Comparison of ENCODE assay signal across 19 cellular contexts in the genomic region with DNA sequence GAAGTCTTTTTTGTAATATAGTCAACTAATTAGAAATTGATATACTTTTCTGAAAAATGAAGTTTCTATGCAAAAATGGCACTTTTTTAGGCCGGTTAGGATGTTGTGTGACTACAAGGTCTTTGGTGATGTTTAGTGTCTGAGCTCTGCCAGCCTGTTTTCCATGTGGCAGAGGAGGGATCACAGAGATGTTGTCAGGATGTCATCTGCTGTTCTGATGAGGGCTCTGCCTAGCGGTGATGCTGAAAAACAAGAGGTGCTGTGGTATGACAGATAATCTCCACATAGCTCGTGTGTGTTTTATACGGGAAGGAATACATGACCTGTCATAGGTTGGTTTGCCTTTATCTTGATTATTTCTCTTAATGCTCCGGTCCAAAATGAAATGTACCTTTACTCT.
"Had no signal": no experiment of that assay in that cellular context is flagged by ENCODE, and none has a peak within 500 bp of the region (broad histone marks: within the 10 kb centered on the region; RNA-seq: fewer than 3 reads in every experiment).

No MANE protein-coding gene starts in this region.

- H3K4me1 ChIP-seq: body of pancreas, colonic mucosa, pancreas had no signal

- H3K36me3 ChIP-seq: colonic mucosa had no signal

- H3K4me3 Mint-ChIP-seq: activated B cell treated with CpG ODN at 0.5 μM for 24 hours; activated CD8-positive, alpha-beta T cell treated with anti-CD3 and anti-CD28 coated beads for 36 hours; activated naive CD8-positive, alpha-beta T cell treated with anti-CD3 and anti-CD28 coated beads for 36 hours; activated T-cell treated with anti-CD3 and anti-CD28 coated beads, Interleukin-2, amount 50 U/mL, for 72 hours; stimulated activated naive CD8-positive, alpha-beta T cell treated with anti-CD3 and anti-CD28 coated beads, Interleukin-15, amount 100 ng/mL, for 72 hours; type B pancreatic cell had no signal

- H3K27ac Mint-ChIP-seq: activated B cell treated with CpG ODN at 0.5 μM for 24 hours; activated CD8-positive, alpha-beta T cell treated with anti-CD3 and anti-CD28 coated beads for 36 hours; activated naive CD8-positive, alpha-beta T cell treated with anti-CD3 and anti-CD28 coated beads for 36 hours; type B pancreatic cell had no signal

- H3K27me3 Mint-ChIP-seq: activated B cell treated with CpG ODN at 0.5 μM for 24 hours; activated CD8-positive, alpha-beta T cell treated with anti-CD3 and anti-CD28 coated beads for 36 hours; activated naive CD8-positive, alpha-beta T cell treated with anti-CD3 and anti-CD28 coated beads for 36 hours; naive B cell; stimulated activated naive CD8-positive, alpha-beta T cell treated with anti-CD3 and anti-CD28 coated beads, Interleukin-15, amount 100 ng/mL, for 72 hours; type B pancreatic cell had no signal

- FAIRE-seq: endometrium, pancreas, TTC549 had no signal

- H3K9me3 ChIP-seq: body of pancreas, colonic mucosa, pancreas, sigmoid colon, spleen had no signal

- ATAC-seq: activated CD8-positive, alpha-beta T cell treated with anti-CD3 and anti-CD28 coated beads for 36 hours; activated T-cell treated with anti-CD3 and anti-CD28 coated beads, Interleukin-2, amount 50 U/mL, for 72 hours; body of pancreas; stimulated activated naive CD8-positive, alpha-beta T cell treated with anti-CD3 and anti-CD28 coated beads, Interleukin-15, amount 100 ng/mL, for 72 hours had no signal

- H3K9me3 Mint-ChIP-seq: activated B cell treated with CpG ODN at 0.5 μM for 24 hours; activated CD8-positive, alpha-beta T cell treated with anti-CD3 and anti-CD28 coated beads for 36 hours; activated naive CD8-positive, alpha-beta T cell treated with anti-CD3 and anti-CD28 coated beads for 36 hours; activated T-cell treated with anti-CD3 and anti-CD28 coated beads, Interleukin-2, amount 50 U/mL, for 72 hours; naive B cell; stimulated activated naive CD8-positive, alpha-beta T cell treated with anti-CD3 and anti-CD28 coated beads, Interleukin-15, amount 100 ng/mL, for 72 hours; type B pancreatic cell had no signal

- H3K27ac ChIP-seq: body of pancreas, colonic mucosa, pancreas, spleen had no signal

- DNase-seq: activated B cell treated with CpG ODN at 0.5 μM for 24 hours; activated CD4-positive, alpha-beta T cell treated with anti-CD3 and anti-CD28 coated beads for 48 hours; activated CD8-positive, alpha-beta T cell treated with anti-CD3 and anti-CD28 coated beads for 36 hours; activated gamma-delta T cell treated with Interleukin-2 at 50 U/mL for 16 hours; activated naive CD8-positive, alpha-beta T cell treated with anti-CD3 and anti-CD28 coated beads for 36 hours; activated T-cell treated with anti-CD3 and anti-CD28 coated beads, Interleukin-2, amount 50 U/mL, for 72 hours; amygdala; body of pancreas; central memory CD4-positive, alpha-beta T cell; colonic mucosa; islet precursor cell; naive B cell; pancreas; sigmoid colon; spleen; stimulated activated naive CD8-positive, alpha-beta T cell treated with anti-CD3 and anti-CD28 coated beads, Interleukin-15, amount 100 ng/mL, for 72 hours had no signal

- H3K4me3 ChIP-seq: body of pancreas, colonic mucosa, pancreas, sigmoid colon, spleen had no signal

- H3K27me3 ChIP-seq: body of pancreas, colonic mucosa, pancreas, sigmoid colon, spleen had no signal

- H3K4me1 Mint-ChIP-seq: activated B cell treated with CpG ODN at 0.5 μM for 24 hours had no signal
